In the genomic region with DNA sequence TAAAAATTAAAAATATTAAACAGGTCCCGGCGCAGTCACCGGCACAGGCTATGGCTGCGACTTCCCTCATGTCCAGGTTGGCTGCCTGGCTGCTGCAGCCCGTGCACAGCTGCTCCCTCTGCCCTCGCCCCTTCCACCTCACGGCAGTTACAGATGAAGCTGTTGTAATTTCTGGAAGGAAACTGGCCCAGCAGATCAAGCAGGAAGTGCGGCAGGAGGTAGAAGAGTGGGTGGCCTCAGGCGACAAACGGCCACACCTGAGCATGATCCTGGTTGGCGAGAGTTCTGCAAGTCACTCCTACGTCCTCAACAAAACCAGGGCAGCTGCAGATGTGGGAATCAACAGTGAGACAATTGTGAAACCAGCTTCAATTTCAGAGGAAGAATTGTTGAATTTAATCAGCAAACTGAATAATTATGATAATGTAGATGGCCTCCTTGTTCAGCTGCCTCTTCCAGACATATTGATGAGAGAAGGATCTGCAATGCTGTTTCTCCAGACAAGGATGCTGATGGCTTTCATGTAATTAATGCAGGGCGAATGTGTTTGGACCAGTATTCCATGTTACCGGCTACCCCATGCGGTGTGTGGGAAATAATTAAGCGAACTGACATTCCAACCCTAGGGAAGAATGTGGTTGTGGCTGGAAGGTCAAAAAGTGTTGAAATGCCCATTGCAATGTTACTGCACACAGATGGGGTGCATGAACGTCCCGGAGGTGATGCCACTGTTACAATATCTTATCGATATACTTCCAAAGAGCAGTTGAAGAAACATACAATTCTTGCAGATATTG, we compare ENCODE assay signal across 9 cellular contexts. TPM values are rescaled to one million over a fixed set of nuclear protein-coding genes. Genes with fewer than 3 reads are reported as not detected.
DNase-seq lines count a peak whose midpoint lies in the region; ATAC-seq and TF ChIP-seq lines count a peak whose summit lies in the region.
"Had no signal": no experiment of that assay in that cellular context is flagged by ENCODE, and none has a peak within 500 bp of the region (broad histone marks: within the 10 kb centered on the region; RNA-seq: fewer than 3 reads in every experiment).

No MANE protein-coding gene starts in this region.

- ATAC-seq in GM18505 (IDR thresholded peaks at IDR 0.05; ENCODE audit: unreplicated experiment) (peak; percentile 68), HG02642 (IDR thresholded peaks at IDR 0.05; ENCODE audit: poor library complexity, unreplicated experiment) (peak; percentile 72), T-helper 17 cell (no peak), naive B cell (ENCODE audit: low read depth in 2 of 2) (peak; percentile 60 to 62), psoas muscle (no peak), GM21825 (IDR thresholded peaks at IDR 0.05; ENCODE audit: unreplicated experiment) (no peak)

- no peak overlapping the region for H3K27ac ChIP-seq in psoas muscle

- DNase-seq in T-helper 17 cell (no peak), naive B cell (no peak), psoas muscle (no peak), head of caudate nucleus (no peak), mucosa of gallbladder (ENCODE audit: low spot score) (no peak)

- H3K36me3 ChIP-seq in psoas muscle (ENCODE audit: insufficient read depth in 1 of 2, low read depth in 1 of 2): no peaks in the 10 kb centered on the region

- H3K27me3 Mint-ChIP-seq in T-helper 17 cell (peaks cover 38% of the 10 kb centered on the region), naive B cell (no peaks in the 10 kb centered on the region)

- H3K9me3 ChIP-seq in T-helper 17 cell (ENCODE audit: control insufficient read depth, low read length, poor library complexity, severe bottlenecking) (no peaks in the 10 kb centered on the region), psoas muscle (no peaks in the 10 kb centered on the region)

- H3K36me3 Mint-ChIP-seq in T-helper 17 cell (ENCODE audit: low read depth) (no peaks in the 10 kb centered on the region), naive B cell (no peaks in the 10 kb centered on the region)

- no peak for TF ChIP-seq CTCF in psoas muscle (IDR thresholded peaks at IDR 0.05)

- H3K4me3 ChIP-seq in psoas muscle: no peak overlapping the region

- H3K4me1 ChIP-seq in psoas muscle: no peaks in the 10 kb centered on the region

- peaks cover 0 to 5% (median 3%) of the 10 kb centered on the region in 3 donors for H3K27me3 ChIP-seq in psoas muscle (ENCODE audit: insufficient read depth in 3 of 3, low read length in 2 of 3)

- intact Hi-C loops in psoas muscle (cut with DNase I): no loop called here
- intact Hi-C loops in head of caudate nucleus (cut with DNase I): no loop called here

- H3K4me3 Mint-ChIP-seq in T-helper 17 cell (peak overlapping the region; percentile 55), naive B cell (peak overlapping the region; percentile 7 to 86 (median 64))
- H3K4me3 Mint-ChIP-seq: neural crest cell had no signal

- no peaks in the 10 kb centered on the region for H3K9me3 Mint-ChIP-seq in naive B cell
- H3K9me3 Mint-ChIP-seq: neural crest cell had no signal

- 63 to 65% (median 64%) methylated on average over 19 of the region's 19 CpGs for WGBS in psoas muscle, 3 donors

- H3K27ac Mint-ChIP-seq in T-helper 17 cell: no peak overlapping the region
- H3K27ac Mint-ChIP-seq in naive B cell: peak overlapping the region in 3 of 6 donors; percentile 70 to 90 (median 81)

- TF ChIP-seq POLR2A in GM18505 (IDR thresholded peaks at IDR 0.05; ENCODE audit: borderline replicate concordance, extremely low read depth, insufficient read depth, insufficient read length): no peak

- H3K4me1 Mint-ChIP-seq in T-helper 17 cell (peaks cover 3% of the 10 kb centered on the region), naive B cell (peaks cover 10 to 22% (median 13%) of the 10 kb centered on the region in 3 donors)

RNA-seq across cellular contexts. Expression of a gene that starts 13.2 kb away (rescaled TPM):
- total RNA-seq in T-helper 17 cell (under 1 TPM; 0.78 to 0.90 TPM), psoas muscle (1 to 10 TPM; 2.9 to 6.5 (median 4.6) TPM), mucosa of gallbladder (14.5 TPM)
- polyA plus RNA-seq in naive B cell (ENCODE audit: low read depth in 6 of 6) (10 to 100 TPM; 12.9 to 53.9 (median 44.7) TPM), psoas muscle (1 to 10 TPM in 2 of 3 donors, under 1 TPM in 1; 0.83 to 2.1 (median 1.3) TPM)

Comparison
In these comparisons a context has a peak if more than half of its experiments do, and no peak if none do; other contexts are left out.
1. ATAC-seq: peak in GM18505 (single experiment), HG02642 (single experiment) and naive B cell (2 of 2); none in T-helper 17 cell (single experiment), psoas muscle (0 of 4) and GM21825 (single experiment).